Comparison of ENCODE assay signal across 1 cellular context in the genomic region with DNA sequence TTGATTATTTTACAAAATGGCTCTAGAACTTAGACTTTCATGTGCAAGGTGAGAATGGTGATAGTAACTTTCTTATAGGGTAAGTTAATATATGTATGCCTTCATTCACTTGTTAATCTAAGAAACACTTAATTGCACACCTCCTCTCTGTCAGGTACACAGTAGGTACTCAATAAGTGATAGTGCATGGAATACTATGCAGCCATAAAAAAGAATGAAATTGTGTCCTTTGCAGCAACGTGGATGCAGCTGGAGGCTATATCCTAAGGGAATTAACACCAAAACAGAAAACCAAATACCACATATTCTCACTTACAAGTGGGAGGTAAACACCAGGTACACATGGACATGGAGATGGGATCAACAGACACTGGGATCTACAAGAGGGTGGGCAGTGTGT.
TF ChIP-seq lines count a peak whose summit lies in the region.

No MANE protein-coding gene starts in this region.

TF ChIP-seq in K562, 482 proteins besides CTCF, POLR2A, EP300 and RAD21 (continued from another document):
- no peak for TF ChIP-seq EWSR1 (IDR thresholded peaks at IDR 0.05; ENCODE audit: borderline replicate concordance, low read depth, partially characterized antibody)
- TF ChIP-seq, protein P1, sequence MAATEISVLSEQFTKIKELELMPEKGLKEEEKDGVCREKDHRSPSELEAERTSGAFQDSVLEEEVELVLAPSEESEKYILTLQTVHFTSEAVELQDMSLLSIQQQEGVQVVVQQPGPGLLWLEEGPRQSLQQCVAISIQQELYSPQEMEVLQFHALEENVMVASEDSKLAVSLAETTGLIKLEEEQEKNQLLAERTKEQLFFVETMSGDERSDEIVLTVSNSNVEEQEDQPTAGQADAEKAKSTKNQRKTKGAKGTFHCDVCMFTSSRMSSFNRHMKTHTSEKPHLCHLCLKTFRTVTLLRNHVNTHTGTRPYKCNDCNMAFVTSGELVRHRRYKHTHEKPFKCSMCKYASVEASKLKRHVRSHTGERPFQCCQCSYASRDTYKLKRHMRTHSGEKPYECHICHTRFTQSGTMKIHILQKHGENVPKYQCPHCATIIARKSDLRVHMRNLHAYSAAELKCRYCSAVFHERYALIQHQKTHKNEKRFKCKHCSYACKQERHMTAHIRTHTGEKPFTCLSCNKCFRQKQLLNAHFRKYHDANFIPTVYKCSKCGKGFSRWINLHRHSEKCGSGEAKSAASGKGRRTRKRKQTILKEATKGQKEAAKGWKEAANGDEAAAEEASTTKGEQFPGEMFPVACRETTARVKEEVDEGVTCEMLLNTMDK (IDR thresholded peaks at IDR 0.05; ENCODE audit: borderline replicate concordance, insufficient read depth, low read depth, low read length, poor library complexity, severe bottlenecking) = no peak
- TF ChIP-seq, protein P2, sequence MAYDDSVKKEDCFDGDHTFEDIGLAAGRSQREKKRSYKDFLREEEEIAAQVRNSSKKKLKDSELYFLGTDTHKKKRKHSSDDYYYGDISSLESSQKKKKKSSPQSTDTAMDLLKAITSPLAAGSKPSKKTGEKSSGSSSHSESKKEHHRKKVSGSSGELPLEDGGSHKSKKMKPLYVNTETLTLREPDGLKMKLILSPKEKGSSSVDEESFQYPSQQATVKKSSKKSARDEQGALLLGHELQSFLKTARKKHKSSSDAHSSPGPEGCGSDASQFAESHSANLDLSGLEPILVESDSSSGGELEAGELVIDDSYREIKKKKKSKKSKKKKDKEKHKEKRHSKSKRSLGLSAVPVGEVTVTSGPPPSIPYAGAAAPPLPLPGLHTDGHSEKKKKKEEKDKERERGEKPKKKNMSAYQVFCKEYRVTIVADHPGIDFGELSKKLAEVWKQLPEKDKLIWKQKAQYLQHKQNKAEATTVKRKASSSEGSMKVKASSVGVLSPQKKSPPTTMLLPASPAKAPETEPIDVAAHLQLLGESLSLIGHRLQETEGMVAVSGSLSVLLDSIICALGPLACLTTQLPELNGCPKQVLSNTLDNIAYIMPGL (CRISPR knock-in tag; IDR thresholded peaks at IDR 0.05) = no peak
- no peak for TF ChIP-seq LCOR (CRISPR knock-in tag; IDR thresholded peaks at IDR 0.05)
- TF ChIP-seq GTF2A2 (tag; IDR thresholded peaks at IDR 0.05) = no peak
- peak; percentile 45 for TF ChIP-seq RBM25 (IDR thresholded peaks at IDR 0.05; ENCODE audit: low read depth, low read length, severe bottlenecking)
- TF ChIP-seq ZNF77 (CRISPR knock-in tag; IDR thresholded peaks at IDR 0.05) = no peak
- TF ChIP-seq MXI1 (IDR thresholded peaks at IDR 0.05; ENCODE audit: low read depth, low read length) = no peak
- TF ChIP-seq CREBBP (IDR thresholded peaks at IDR 0.05; ENCODE audit: low read depth, low read length) = no peak
- TF ChIP-seq ZKSCAN8 (CRISPR knock-in tag; IDR thresholded peaks at IDR 0.05) = peak; percentile 73; the same call in 1 of the 2 replicates
- peak; percentile 71 for TF ChIP-seq ZNF146 (CRISPR knock-in tag; IDR thresholded peaks at IDR 0.05; ENCODE audit: unreplicated experiment)
- TF ChIP-seq ZSCAN29 (IDR thresholded peaks at IDR 0.05) = no peak
